ENCODE assay signal across 24 cellular contexts in the genomic region with DNA sequence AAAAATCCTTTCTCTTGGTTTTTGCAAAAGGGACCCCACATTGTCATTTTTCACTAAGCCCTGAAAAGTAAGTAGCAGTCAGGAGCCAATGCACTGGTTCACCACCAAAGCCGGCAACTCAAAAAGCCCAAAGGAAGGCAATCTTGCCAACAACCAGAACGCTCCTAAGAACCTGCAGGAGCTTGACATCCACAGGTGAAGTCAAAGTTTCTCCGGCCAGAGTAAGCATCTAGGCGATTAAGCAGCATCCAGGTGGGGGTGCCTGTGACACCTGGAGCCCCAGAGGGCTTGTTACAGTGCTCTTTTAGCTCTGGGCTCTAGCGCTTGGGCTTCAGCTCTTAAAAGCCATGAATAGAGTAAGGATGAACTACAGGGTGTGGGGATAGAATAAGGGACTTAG. TPM values are rescaled to one million over a fixed set of nuclear protein-coding genes. Genes with fewer than 3 reads are reported as not detected.
"Had no signal": no experiment of that assay in that cellular context is flagged by ENCODE, and none has a peak within 500 bp of the region (broad histone marks: within the 10 kb centered on the region; RNA-seq: fewer than 3 reads in every experiment).

No MANE protein-coding gene starts in this region.

- H3K27me3 ChIP-seq: Peyer's patch had no signal

- ATAC-seq: activated naive CD4-positive, alpha-beta T cell treated with anti-CD3 and anti-CD28 coated beads, Interleukin-2, amount 50 U/mL, for 72 hours; activated naive CD8-positive, alpha-beta T cell treated with anti-CD3 and anti-CD28 coated beads, Interleukin-2, amount 50 U/mL, for 24 hours; activated T-cell treated with anti-CD3 and anti-CD28 coated beads, Interleukin-2, amount 50 U/mL, for 4 hours; SK-N-SH treated with all-trans-retinoic acid at 6 μM for 48 hours had no signal

- H3K27ac ChIP-seq: Peyer's patch, RWPE1, SJSA1 had no signal

- H3K36me3 ChIP-seq: Peyer's patch, SJSA1 had no signal

- DNase-seq: activated CD4-positive, alpha-beta T cell treated with anti-CD3 and anti-CD28 coated beads for 48 hours; activated CD4-positive, alpha-beta T cell treated with anti-CD3 and anti-CD28 coated beads, Interleukin-2, amount 50 U/mL, for 48 hours; activated CD4-positive, CD25-positive, alpha-beta regulatory T cell treated with anti-CD3 and anti-CD28 coated beads, Interleukin-2, amount 50 U/mL, for 72 hours; activated CD8-positive, alpha-beta memory T cell treated with anti-CD3 and anti-CD28 coated beads for 24 hours; activated effector memory CD4-positive, alpha-beta T cell treated with anti-CD3 and anti-CD28 coated beads, Interleukin-2, amount 50 U/mL, for 16 hours; activated naive CD4-positive, alpha-beta T cell treated with Interleukin-2 at 50 U/mL for 16 hours; activated naive CD8-positive, alpha-beta T cell treated with anti-CD3 and anti-CD28 coated beads, Interleukin-2, amount 50 U/mL, for 24 hours; activated T-cell treated with anti-CD3 and anti-CD28 coated beads, Interleukin-2, amount 50 U/mL, for 4 hours; amygdala; Karpas-422; NCI-H187; NCI-H2081; NCI-H446; NCI-H524; NCI-H748 treated with DMSO at 0.1 percent for 48 hours; Peyer's patch; Right ventricle myocardium superior; SW 1271 had no signal

- H3K4me3 ChIP-seq: Peyer's patch, SJSA1 had no signal

- H3K9me3 ChIP-seq: Peyer's patch, SJSA1 had no signal

RNA-seq across cellular contexts. Expression of gene SLC35D3, which starts 36.1 kb away (rescaled TPM):
- total RNA-seq: activated naive CD4-positive, alpha-beta T cell treated with anti-CD3 and anti-CD28 coated beads, Interleukin-2, amount 50 U/mL, for 72 hours; activated T-cell treated with anti-CD3 and anti-CD28 coated beads, Interleukin-2, amount 50 U/mL, for 4 hours; astrocyte; Right ventricle myocardium superior; SJSA1; T-helper 1 cell treated with Interleukin-12 subunit alpha and Interleukin-12 subunit beta and Interleukin-4 antibody, amounts not matched to agents 30 ng/mL and 1 ng/mL, for 36 hours had no signal
